Comparison of ENCODE assay signal across 25 cellular contexts in the genomic region with DNA sequence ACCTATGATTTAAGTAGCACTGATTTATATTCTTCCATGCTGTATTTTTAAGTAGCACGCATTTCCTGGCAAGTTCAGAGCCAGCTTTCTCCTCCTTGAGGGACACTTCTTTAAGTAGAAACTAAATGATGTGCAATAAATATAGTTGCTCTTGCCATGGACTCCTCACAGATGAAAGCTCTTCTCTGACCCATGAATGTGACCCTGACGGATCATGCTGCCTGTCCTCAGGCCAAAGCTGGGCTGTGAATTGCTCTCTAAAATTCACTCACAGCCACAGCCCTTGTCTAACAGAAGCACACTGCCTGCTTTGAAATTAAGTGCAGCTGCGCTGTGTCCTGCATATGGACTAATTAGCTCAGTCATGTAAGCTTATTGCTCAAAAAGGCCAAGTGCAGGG.
"Had no signal": no experiment of that assay in that cellular context is flagged by ENCODE, and none has a peak within 500 bp of the region (broad histone marks: within the 10 kb centered on the region; RNA-seq: fewer than 3 reads in every experiment).

No MANE protein-coding gene starts in this region.

- H3K36me3 ChIP-seq: heart left ventricle, left ventricle myocardium inferior, ovary, suprapubic skin, thoracic aorta, tibial artery, upper lobe of right lung had no signal

- H3K27ac ChIP-seq: heart left ventricle, left ventricle myocardium inferior, ovary, skin epidermis, suprapubic skin, thoracic aorta, tibial artery, upper lobe of right lung had no signal

- H3K36me3 Mint-ChIP-seq: immature natural killer cell; natural killer cell; stimulated activated effector memory CD8-positive, alpha-beta T cell treated with anti-CD3 and anti-CD28 coated beads, Interleukin-12 subunit alpha, Interleukin-12 subunit beta, amount 100 ng/mL, for 72 hours had no signal

- H3K9me3 ChIP-seq: ovary, suprapubic skin, thoracic aorta, upper lobe of right lung had no signal

- H3K4me1 Mint-ChIP-seq: immature natural killer cell; naive B cell; natural killer cell; stimulated activated effector memory CD8-positive, alpha-beta T cell treated with anti-CD3 and anti-CD28 coated beads, Interleukin-12 subunit alpha, Interleukin-12 subunit beta, amount 100 ng/mL, for 72 hours had no signal

- H3K4me3 Mint-ChIP-seq: immature natural killer cell; mesothelial cell of epicardium; naive B cell; natural killer cell; stimulated activated effector memory CD8-positive, alpha-beta T cell treated with anti-CD3 and anti-CD28 coated beads, Interleukin-12 subunit alpha, Interleukin-12 subunit beta, amount 100 ng/mL, for 72 hours; stimulated activated naive CD8-positive, alpha-beta T cell treated with anti-CD3 and anti-CD28 coated beads, Interleukin-15, Interleukin-2, amounts not matched to agents 100 ng/mL and 50 ng/mL, for 24 hours had no signal

- H3K27me3 Mint-ChIP-seq: stimulated activated naive CD8-positive, alpha-beta T cell treated with anti-CD3 and anti-CD28 coated beads, Interleukin-15, Interleukin-2, amounts not matched to agents 100 ng/mL and 50 ng/mL, for 24 hours had no signal

- DNase-seq: heart left ventricle; hypothalamus; immature natural killer cell; kidney; left colon; left ventricle myocardium inferior; mesendoderm; naive B cell; natural killer cell; ovary; right cardiac atrium; stimulated activated CD4-positive, alpha-beta T cell treated with anti-CD3 and anti-CD28 coated beads, Interleukin-4, amount 100 ng/mL, for 24 hours; stimulated activated naive CD4-positive, alpha-beta T cell; tibial artery; trophoblast cell; upper lobe of right lung had no signal

- H3K4me1 ChIP-seq: heart left ventricle, left ventricle myocardium inferior, suprapubic skin, tibial artery, upper lobe of right lung had no signal

- H3K27ac Mint-ChIP-seq: immature natural killer cell; mesothelial cell of epicardium; naive B cell; natural killer cell; progenitor cell of endocrine pancreas; stimulated activated effector memory CD8-positive, alpha-beta T cell treated with anti-CD3 and anti-CD28 coated beads, Interleukin-12 subunit alpha, Interleukin-12 subunit beta, amount 100 ng/mL, for 72 hours; stimulated activated naive CD8-positive, alpha-beta T cell treated with anti-CD3 and anti-CD28 coated beads, Interleukin-15, Interleukin-2, amounts not matched to agents 100 ng/mL and 50 ng/mL, for 24 hours had no signal

- ATAC-seq: heart left ventricle; left colon; natural killer cell; right cardiac atrium; sciatic nerve; stimulated activated effector memory CD8-positive, alpha-beta T cell treated with anti-CD3 and anti-CD28 coated beads, Interleukin-12 subunit alpha, Interleukin-12 subunit beta, amount 100 ng/mL, for 72 hours; upper lobe of right lung had no signal

- H3K27me3 ChIP-seq: ovary, suprapubic skin, tibial artery, upper lobe of right lung had no signal

- H3K4me3 ChIP-seq: heart left ventricle, left ventricle myocardium inferior, lung, ovary, skin epidermis, suprapubic skin, thoracic aorta, tibial artery, upper lobe of right lung had no signal
